Comparison of ENCODE assay signal across 1 cellular context in genomic region chr17:42286411-42287295, GRCh38.
TF ChIP-seq lines count a peak whose summit lies in the region.

No MANE protein-coding gene starts in this region.

TF ChIP-seq in GM23338, 12 proteins besides CTCF, POLR2A, EP300 and RAD21 (continued from another document):
- no peak for TF ChIP-seq ZNF462 (CRISPR knock-in tag; IDR thresholded peaks at IDR 0.05)
- TF ChIP-seq JUNB (IDR thresholded peaks at IDR 0.05; ENCODE audit: unreplicated experiment): no peak
- TF ChIP-seq NANOG (IDR thresholded peaks at IDR 0.05; ENCODE audit: borderline replicate concordance): no peak
- TF ChIP-seq ZNF331 (CRISPR knock-in tag; IDR thresholded peaks at IDR 0.05; ENCODE audit: low read depth): no peak
- TF ChIP-seq REST (IDR thresholded peaks at IDR 0.05; ENCODE audit: unreplicated experiment): no peak
- no peak for TF ChIP-seq EZH2 (IDR thresholded peaks at IDR 0.05; ENCODE audit: low read depth, unreplicated experiment)
TF ChIP-seq in GM23338: peak in this region for 0.
